Comparison of ENCODE assay signal across 1 cellular context in the genomic region with DNA sequence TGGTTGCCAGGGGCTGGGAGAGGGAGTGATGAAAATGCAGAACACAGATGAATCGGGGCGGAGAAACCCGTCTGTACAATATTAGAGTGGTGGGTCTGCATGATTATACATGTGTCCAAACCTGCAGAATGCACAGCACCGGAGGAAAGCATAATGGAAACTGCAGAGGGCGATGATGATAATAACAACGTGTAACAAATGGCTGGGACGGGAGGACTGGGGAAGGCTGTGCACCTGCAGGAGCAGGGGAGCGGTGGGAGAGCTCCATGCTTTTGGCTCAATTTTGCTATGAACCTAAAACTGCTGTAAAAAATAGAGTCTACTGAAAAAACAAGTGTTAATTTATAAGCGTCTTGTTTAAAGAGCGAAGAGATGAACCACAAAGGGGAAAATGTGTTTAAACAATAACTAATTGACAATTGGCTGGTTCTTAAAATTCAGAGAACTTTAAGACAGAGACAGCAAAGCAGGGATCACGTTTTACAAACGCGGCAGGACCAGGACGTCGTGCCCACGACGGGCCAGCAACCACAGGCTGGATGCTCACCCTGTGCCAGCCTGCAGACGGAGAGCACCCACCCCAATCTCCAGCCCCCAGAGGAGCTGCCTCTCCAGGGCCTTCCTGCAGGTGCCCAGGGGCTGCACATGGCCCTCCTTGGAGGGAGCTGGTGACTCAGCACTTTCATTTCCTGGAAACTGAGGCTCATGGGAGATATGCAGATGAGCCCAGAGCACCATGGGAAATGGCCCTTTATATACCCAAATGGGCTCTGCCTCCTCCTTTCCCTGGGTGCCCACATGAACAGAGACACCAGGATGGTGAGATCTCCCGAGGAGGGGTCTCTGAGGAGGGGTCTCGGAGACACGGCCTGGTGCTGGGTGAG.
A peak's percentile ranks its signal among the peaks of the same experiment; 100 is the strongest.
TF ChIP-seq lines count a peak whose summit lies in the region.

A gene with protein sequence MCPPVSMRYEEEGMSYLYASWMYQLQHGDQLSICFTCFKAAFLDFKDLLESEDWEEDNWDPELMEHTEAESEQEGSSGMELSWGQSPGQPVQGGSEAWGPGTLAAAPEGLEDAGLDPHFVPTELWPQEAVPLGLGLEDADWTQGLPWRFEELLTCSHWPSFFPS (plus strand): TSS at position 781 of the 884 bp plus-strand sequence. CDS start 2,904 bp downstream, outside the sequence.

TF ChIP-seq in K562, 482 proteins besides CTCF, POLR2A, EP300 and RAD21 (continued from another document and continues in another):
- TF ChIP-seq, protein P1, sequence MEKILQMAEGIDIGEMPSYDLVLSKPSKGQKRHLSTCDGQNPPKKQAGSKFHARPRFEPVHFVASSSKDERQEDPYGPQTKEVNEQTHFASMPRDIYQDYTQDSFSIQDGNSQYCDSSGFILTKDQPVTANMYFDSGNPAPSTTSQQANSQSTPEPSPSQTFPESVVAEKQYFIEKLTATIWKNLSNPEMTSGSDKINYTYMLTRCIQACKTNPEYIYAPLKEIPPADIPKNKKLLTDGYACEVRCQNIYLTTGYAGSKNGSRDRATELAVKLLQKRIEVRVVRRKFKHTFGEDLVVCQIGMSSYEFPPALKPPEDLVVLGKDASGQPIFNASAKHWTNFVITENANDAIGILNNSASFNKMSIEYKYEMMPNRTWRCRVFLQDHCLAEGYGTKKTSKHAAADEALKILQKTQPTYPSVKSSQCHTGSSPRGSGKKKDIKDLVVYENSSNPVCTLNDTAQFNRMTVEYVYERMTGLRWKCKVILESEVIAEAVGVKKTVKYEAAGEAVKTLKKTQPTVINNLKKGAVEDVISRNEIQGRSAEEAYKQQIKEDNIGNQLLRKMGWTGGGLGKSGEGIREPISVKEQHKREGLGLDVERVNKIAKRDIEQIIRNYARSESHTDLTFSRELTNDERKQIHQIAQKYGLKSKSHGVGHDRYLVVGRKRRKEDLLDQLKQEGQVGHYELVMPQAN (IDR thresholded peaks at IDR 0.05; ENCODE audit: borderline replicate concordance) = peak; percentile 57; the same call in 1 of the 2 replicates
- no peak for TF ChIP-seq CTBP1 (IDR thresholded peaks at IDR 0.05; ENCODE audit: borderline replicate concordance)
- TF ChIP-seq, protein P2, sequence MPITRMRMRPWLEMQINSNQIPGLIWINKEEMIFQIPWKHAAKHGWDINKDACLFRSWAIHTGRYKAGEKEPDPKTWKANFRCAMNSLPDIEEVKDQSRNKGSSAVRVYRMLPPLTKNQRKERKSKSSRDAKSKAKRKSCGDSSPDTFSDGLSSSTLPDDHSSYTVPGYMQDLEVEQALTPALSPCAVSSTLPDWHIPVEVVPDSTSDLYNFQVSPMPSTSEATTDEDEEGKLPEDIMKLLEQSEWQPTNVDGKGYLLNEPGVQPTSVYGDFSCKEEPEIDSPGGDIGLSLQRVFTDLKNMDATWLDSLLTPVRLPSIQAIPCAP (CRISPR knock-in tag; IDR thresholded peaks at IDR 0.05; ENCODE audit: borderline replicate concordance) = peak; percentile 79; the same call in 1 of the 2 replicates
- peak; percentile 46; the same call in 1 of the 2 replicates for TF ChIP-seq ARID1B (IDR thresholded peaks at IDR 0.05)
- TF ChIP-seq NBN (IDR thresholded peaks at IDR 0.05; ENCODE audit: low read depth) = 0 out of 2 replicates have a peak, but pooled peaks have one; percentile 37
- no peak for TF ChIP-seq ZNF232 (CRISPR knock-in tag; IDR thresholded peaks at IDR 0.05)
- peak; percentile 94 for TF ChIP-seq MAFG (tag; conservative IDR thresholded peaks at IDR 0.05)
- TF ChIP-seq EZH2 (IDR thresholded peaks at IDR 0.05; ENCODE audit: borderline replicate concordance, low read depth, low read length) = no peak
- TF ChIP-seq, protein P3, sequence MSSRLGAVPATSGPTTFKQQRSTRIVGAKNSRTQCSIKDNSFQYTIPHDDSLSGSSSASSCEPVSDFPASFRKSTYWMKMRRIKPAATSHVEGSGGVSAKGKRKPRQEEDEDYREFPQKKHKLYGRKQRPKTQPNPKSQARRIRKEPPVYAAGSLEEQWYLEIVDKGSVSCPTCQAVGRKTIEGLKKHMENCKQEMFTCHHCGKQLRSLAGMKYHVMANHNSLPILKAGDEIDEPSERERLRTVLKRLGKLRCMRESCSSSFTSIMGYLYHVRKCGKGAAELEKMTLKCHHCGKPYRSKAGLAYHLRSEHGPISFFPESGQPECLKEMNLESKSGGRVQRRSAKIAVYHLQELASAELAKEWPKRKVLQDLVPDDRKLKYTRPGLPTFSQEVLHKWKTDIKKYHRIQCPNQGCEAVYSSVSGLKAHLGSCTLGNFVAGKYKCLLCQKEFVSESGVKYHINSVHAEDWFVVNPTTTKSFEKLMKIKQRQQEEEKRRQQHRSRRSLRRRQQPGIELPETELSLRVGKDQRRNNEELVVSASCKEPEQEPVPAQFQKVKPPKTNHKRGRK (tag; IDR thresholded peaks at IDR 0.05) = no peak
- no peak for TF ChIP-seq GTF2F1 (IDR thresholded peaks at IDR 0.05; ENCODE audit: low read depth, low read length)
- TF ChIP-seq, protein P4, sequence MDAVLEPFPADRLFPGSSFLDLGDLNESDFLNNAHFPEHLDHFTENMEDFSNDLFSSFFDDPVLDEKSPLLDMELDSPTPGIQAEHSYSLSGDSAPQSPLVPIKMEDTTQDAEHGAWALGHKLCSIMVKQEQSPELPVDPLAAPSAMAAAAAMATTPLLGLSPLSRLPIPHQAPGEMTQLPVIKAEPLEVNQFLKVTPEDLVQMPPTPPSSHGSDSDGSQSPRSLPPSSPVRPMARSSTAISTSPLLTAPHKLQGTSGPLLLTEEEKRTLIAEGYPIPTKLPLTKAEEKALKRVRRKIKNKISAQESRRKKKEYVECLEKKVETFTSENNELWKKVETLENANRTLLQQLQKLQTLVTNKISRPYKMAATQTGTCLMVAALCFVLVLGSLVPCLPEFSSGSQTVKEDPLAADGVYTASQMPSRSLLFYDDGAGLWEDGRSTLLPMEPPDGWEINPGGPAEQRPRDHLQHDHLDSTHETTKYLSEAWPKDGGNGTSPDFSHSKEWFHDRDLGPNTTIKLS (IDR thresholded peaks at IDR 0.05; ENCODE audit: borderline replicate concordance, low read depth) = peak; percentile 78; the same call in 1 of the 2 replicates
- TF ChIP-seq KAT7 (CRISPR knock-in tag; IDR thresholded peaks at IDR 0.05; ENCODE audit: borderline replicate concordance) = no peak
- TF ChIP-seq, protein P5, sequence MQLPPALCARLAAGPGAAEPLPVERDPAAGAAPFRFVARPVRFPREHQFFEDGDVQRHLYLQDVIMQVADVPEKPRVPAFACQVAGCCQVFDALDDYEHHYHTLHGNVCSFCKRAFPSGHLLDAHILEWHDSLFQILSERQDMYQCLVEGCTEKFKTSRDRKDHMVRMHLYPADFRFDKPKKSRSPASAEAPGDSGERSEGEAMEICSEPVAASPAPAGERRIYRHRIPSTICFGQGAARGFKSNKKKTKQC (CRISPR knock-in tag; IDR thresholded peaks at IDR 0.05) = peak; percentile 96
- 0 out of 2 replicates have a peak, but pooled peaks have one; percentile 28 for TF ChIP-seq ZNF766 (CRISPR knock-in tag; conservative IDR thresholded peaks at IDR 0.05)
- TF ChIP-seq TRIM24 (IDR thresholded peaks at IDR 0.05) = peak; percentile 10 to 30; a peak in 2 of 4 replicates
- TF ChIP-seq, protein P6, sequence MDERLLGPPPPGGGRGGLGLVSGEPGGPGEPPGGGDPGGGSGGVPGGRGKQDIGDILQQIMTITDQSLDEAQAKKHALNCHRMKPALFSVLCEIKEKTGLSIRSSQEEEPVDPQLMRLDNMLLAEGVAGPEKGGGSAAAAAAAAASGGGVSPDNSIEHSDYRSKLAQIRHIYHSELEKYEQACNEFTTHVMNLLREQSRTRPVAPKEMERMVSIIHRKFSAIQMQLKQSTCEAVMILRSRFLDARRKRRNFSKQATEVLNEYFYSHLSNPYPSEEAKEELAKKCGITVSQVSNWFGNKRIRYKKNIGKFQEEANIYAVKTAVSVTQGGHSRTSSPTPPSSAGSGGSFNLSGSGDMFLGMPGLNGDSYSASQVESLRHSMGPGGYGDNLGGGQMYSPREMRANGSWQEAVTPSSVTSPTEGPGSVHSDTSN (CRISPR knock-in tag; IDR thresholded peaks at IDR 0.05; ENCODE audit: low read depth) = no peak
- TF ChIP-seq, protein P6 (tag; conservative IDR thresholded peaks at IDR 0.05; ENCODE audit: low read depth) = no peak
- TF ChIP-seq FOXK1 (CRISPR knock-in tag; IDR thresholded peaks at IDR 0.05; ENCODE audit: borderline replicate concordance) = peak; percentile 95; the same call in 1 of the 2 replicates
- no peak for TF ChIP-seq ZNF785 (CRISPR knock-in tag; IDR thresholded peaks at IDR 0.05)
- TF ChIP-seq ARNT (IDR thresholded peaks at IDR 0.05) = no peak
- peak in 1 of 2 experiments; percentile 12; a peak in 1 of 4 replicates for TF ChIP-seq HDAC1 (IDR thresholded peaks at IDR 0.05)
- peak; percentile 14; the same call in 1 of the 2 replicates for TF ChIP-seq CREM (IDR thresholded peaks at IDR 0.05; ENCODE audit: low read depth)
- TF ChIP-seq, protein P7, sequence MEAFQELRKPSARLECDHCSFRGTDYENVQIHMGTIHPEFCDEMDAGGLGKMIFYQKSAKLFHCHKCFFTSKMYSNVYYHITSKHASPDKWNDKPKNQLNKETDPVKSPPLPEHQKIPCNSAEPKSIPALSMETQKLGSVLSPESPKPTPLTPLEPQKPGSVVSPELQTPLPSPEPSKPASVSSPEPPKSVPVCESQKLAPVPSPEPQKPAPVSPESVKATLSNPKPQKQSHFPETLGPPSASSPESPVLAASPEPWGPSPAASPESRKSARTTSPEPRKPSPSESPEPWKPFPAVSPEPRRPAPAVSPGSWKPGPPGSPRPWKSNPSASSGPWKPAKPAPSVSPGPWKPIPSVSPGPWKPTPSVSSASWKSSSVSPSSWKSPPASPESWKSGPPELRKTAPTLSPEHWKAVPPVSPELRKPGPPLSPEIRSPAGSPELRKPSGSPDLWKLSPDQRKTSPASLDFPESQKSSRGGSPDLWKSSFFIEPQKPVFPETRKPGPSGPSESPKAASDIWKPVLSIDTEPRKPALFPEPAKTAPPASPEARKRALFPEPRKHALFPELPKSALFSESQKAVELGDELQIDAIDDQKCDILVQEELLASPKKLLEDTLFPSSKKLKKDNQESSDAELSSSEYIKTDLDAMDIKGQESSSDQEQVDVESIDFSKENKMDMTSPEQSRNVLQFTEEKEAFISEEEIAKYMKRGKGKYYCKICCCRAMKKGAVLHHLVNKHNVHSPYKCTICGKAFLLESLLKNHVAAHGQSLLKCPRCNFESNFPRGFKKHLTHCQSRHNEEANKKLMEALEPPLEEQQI (IDR thresholded peaks at IDR 0.05) = 0 out of 2 replicates have a peak, but pooled peaks have one; percentile 33
- TF ChIP-seq YY1 (IDR thresholded peaks at IDR 0.05; ENCODE audit: borderline replicate concordance in 1 of 3, control insufficient read depth in 1 of 3, extremely low read depth in 1 of 3, insufficient read depth in 3 of 3, insufficient read length in 1 of 3, insufficient replicate concordance in 2 of 3, low read depth in 1 of 3, low read length in 2 of 3) = no peak
- no peak for TF ChIP-seq WHSC1 (IDR thresholded peaks at IDR 0.05; ENCODE audit: low read length)
- TF ChIP-seq MYC (IDR thresholded peaks at IDR 0.05; ENCODE audit: low read depth, low read length) = peak; percentile 90
- TF ChIP-seq MYC (CRISPR knock-in tag; IDR thresholded peaks at IDR 0.05; ENCODE audit: borderline replicate concordance, low read depth) = no peak
- TF ChIP-seq, protein P8, sequence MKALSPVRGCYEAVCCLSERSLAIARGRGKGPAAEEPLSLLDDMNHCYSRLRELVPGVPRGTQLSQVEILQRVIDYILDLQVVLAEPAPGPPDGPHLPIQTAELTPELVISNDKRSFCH (CRISPR knock-in tag; IDR thresholded peaks at IDR 0.05) = no peak
- TF ChIP-seq, protein P8 (tag; IDR thresholded peaks at IDR 0.05) = peak; percentile 59; the same call in 1 of the 2 replicates
- peak; percentile 38; the same call in 1 of the 2 replicates for TF ChIP-seq ZFX (CRISPR knock-in tag; IDR thresholded peaks at IDR 0.05)
- TF ChIP-seq, protein P9, sequence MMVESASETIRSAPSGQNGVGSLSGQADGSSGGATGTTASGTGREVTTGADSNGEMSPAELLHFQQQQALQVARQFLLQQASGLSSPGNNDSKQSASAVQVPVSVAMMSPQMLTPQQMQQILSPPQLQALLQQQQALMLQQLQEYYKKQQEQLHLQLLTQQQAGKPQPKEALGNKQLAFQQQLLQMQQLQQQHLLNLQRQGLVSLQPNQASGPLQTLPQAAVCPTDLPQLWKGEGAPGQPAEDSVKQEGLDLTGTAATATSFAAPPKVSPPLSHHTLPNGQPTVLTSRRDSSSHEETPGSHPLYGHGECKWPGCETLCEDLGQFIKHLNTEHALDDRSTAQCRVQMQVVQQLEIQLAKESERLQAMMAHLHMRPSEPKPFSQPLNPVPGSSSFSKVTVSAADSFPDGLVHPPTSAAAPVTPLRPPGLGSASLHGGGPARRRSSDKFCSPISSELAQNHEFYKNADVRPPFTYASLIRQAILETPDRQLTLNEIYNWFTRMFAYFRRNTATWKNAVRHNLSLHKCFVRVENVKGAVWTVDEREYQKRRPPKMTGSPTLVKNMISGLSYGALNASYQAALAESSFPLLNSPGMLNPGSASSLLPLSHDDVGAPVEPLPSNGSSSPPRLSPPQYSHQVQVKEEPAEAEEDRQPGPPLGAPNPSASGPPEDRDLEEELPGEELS (CRISPR knock-in tag; IDR thresholded peaks at IDR 0.05; ENCODE audit: borderline replicate concordance) = 0 out of 2 replicates have a peak, but pooled peaks have one; percentile 38
- TF ChIP-seq MAFK (IDR thresholded peaks at IDR 0.05; ENCODE audit: low read length) = peak; percentile 82
- TF ChIP-seq, protein P10, sequence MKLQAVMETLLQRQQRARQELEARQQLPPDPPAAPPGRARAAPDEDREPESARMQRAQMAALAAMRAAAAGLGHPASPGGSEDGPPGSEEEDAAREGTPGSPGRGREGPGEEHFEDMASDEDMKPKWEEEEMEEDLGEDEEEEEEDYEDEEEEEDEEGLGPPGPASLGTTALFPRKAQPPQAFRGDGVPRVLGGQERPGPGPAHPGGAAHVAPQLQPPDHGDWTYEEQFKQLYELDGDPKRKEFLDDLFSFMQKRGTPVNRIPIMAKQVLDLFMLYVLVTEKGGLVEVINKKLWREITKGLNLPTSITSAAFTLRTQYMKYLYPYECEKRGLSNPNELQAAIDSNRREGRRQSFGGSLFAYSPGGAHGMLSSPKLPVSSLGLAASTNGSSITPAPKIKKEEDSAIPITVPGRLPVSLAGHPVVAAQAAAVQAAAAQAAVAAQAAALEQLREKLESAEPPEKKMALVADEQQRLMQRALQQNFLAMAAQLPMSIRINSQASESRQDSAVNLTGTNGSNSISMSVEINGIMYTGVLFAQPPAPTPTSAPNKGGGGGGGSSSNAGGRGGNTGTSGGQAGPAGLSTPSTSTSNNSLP (IDR thresholded peaks at IDR 0.05; ENCODE audit: borderline replicate concordance, low read depth, low read length) = no peak
- no peak for TF ChIP-seq CBX2 (IDR thresholded peaks at IDR 0.05; ENCODE audit: insufficient read depth, low read length, poor library complexity, severe bottlenecking)
- 0 out of 2 replicates have a peak, but pooled peaks have one; percentile 19 for TF ChIP-seq SP1 (CRISPR knock-in tag; IDR thresholded peaks at IDR 0.05)
